Comparison of ENCODE assay signal across 14 cellular contexts in the genomic region with DNA sequence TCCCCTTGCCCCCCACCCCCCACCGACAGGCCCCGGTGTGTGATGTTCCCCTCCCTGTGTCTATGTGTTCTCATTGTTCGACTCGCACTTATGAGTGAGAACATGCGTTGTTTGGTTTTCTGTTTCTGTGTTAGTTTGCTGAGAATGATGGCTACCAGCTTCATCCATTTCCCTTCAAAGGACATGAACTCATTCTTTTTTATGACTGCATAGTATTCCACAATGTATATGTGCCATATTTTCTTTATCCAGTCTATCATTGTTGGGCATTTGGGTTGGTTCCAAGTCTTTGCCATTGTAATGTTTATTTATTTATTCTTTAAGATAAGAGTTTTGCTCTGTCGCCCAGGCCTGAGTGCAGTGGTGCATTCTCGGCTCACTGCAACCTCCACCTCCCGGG. TPM values are rescaled to one million over a fixed set of nuclear protein-coding genes. Genes with fewer than 3 reads are reported as not detected.
"Had no signal": no experiment of that assay in that cellular context is flagged by ENCODE, and none has a peak within 500 bp of the region (broad histone marks: within the 10 kb centered on the region; RNA-seq: fewer than 3 reads in every experiment).

No MANE protein-coding gene starts in this region.

RNA-seq across cellular contexts. Expression of a gene that starts 13.9 kb away (rescaled TPM):
- total RNA-seq: activated naive CD4-positive, alpha-beta T cell treated with anti-CD3 and anti-CD28 coated beads for 36 hours; activated naive CD4-positive, alpha-beta T cell treated with anti-CD3 and anti-CD28 coated beads, Interleukin-2, amount 50 U/mL, for 72 hours; activated naive CD8-positive, alpha-beta T cell treated with anti-CD3 and anti-CD28 coated beads for 36 hours; activated naive CD8-positive, alpha-beta T cell treated with anti-CD3 and anti-CD28 coated beads, Interleukin-2, amount 10 ng/mL, durations not matched to agents 7 days and 5 days; activated T-cell treated with anti-CD3 and anti-CD28 coated beads, Interleukin-2, amount 50 U/mL, for 4 hours; activated T-cell treated with anti-CD3 and anti-CD28 coated beads, Interleukin-2, amount 50 U/mL, for 72 hours; activated T-helper 1 cell treated with anti-CD3 and anti-CD28 coated beads, Interleukin-12 subunit alpha, Interleukin-12 subunit beta, Interleukin-2, Interleukin-4 antibody, amounts not matched to agents 30 ng/mL and 10 ng/mL and 1 ng/mL, durations not matched to agents 14 hours and 24 hours and 36 hours; activated T-helper 17 cell treated with anti-CD3 and anti-CD28 coated beads, Interleukin-2, amount 50 U/mL, for 72 hours; activated T-helper 2 cell treated with anti-CD3 and anti-CD28 coated beads, Interferon-gamma antibody, Interleukin-2, Interleukin-4, amounts not matched to agents 10 μg/mL and 5 μg/mL and 100 μg/mL, durations not matched to agents 14 hours and 24 hours and 36 hours; aorta; ascending aorta; astrocyte; cardiac muscle cell; cerebellum had no signal
